Comparison of ENCODE assay signal across 11 cellular contexts in the genomic region with DNA sequence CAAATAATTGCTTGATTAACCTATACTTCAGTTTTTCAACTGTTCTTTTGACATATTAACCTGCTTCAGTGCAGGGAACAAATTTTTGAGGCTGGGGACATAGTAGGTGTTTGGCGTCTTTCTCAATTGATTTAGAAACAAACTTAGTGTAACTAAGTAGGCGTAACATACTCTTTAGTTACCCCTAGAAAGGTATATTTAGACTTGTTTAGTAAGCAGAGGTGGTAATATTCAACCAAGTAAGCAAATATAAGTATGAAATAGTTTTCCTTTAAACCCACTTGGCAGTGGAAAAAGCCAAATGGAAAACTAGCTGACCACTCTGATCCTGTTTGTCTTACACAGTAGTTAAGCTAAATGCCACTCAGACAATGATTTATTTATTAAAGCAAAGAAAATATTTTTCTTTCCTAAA.
DNase-seq lines count a peak whose midpoint lies in the region; ATAC-seq and TF ChIP-seq lines count a peak whose summit lies in the region.
"Had no signal": no experiment of that assay in that cellular context is flagged by ENCODE, and none has a peak within 500 bp of the region (broad histone marks: within the 10 kb centered on the region; RNA-seq: fewer than 3 reads in every experiment).

No MANE protein-coding gene starts in this region.

- peak overlapping the region; percentile 23 to 81 (median 72) for H3K27ac ChIP-seq in heart left ventricle
- H3K27ac ChIP-seq in SU-DHL-6 (ENCODE audit: low read depth, low read length), result peak overlapping the region; percentile 48
- H3K27ac ChIP-seq in layer of hippocampus (ENCODE audit: low read depth, low read length), result peak overlapping the region; percentile 60
- peak overlapping the region; percentile 28 to 83 (median 67) for H3K27ac ChIP-seq in tibial nerve

- peaks cover 9% of the 10 kb centered on the region; the same call in 1 of the 2 replicates for H4K20me1 ChIP-seq in SU-DHL-6 (ENCODE audit: low read depth, low read length)

- peak overlapping the region; percentile 5; the same call in 1 of the 2 replicates for H3K9ac ChIP-seq in SU-DHL-6 (ENCODE audit: low read length)

- H2AFZ ChIP-seq in SU-DHL-6 (ENCODE audit: low read depth, low read length, severe bottlenecking), result no peak overlapping the region

- H3K9me3 ChIP-seq in heart left ventricle, result no peaks in the 10 kb centered on the region
- H3K9me3 ChIP-seq in SU-DHL-6 (ENCODE audit: insufficient read depth, low read length), result no peaks in the 10 kb centered on the region
- H3K9me3 ChIP-seq in tibial nerve, result no peaks in the 10 kb centered on the region

- intact Hi-C loops in heart left ventricle (cut with DNase I), result loop anchor here in 4 of 10 donors (5.0 to 10.0 kb wide), 4 partner anchors 55 to 115 kb away; partner anchors contain the start of gene MBNL1 (in 1 of the 4)
- intact Hi-C loops in cardiac septum (cut with DNase I), result loop anchor here (5.0 kb wide), 1 partner anchor 50 kb away; no protein-coding TSS in a partner anchor

- H3K4me2 ChIP-seq in SU-DHL-6 (ENCODE audit: low read depth, low read length, poor library complexity, severe bottlenecking), result peak overlapping the region; percentile 95

- WGBS in heart left ventricle, 4 donors, result 62 to 80% (median 69%) methylated on average over 2 of the region's 2 CpGs
- WGBS in tibial nerve, 2 donors, result 73 to 79% methylated on average over 2 of the region's 2 CpGs

- TF ChIP-seq CTCF in heart left ventricle (IDR thresholded peaks at IDR 0.05) (no peak), SU-DHL-6 (IDR thresholded peaks at IDR 0.05; ENCODE audit: insufficient read depth, low read length, poor library complexity, severe bottlenecking) (no peak), tibial nerve (IDR thresholded peaks at IDR 0.05) (no peak)

- H3K4me1 ChIP-seq in heart left ventricle (peaks cover 14 to 98% (median 83%) of the 10 kb centered on the region in 12 donors), tibial nerve (peaks cover 0 to 83% (median 66%) of the 10 kb centered on the region in 4 donors)

- H3K36me3 ChIP-seq in heart left ventricle (peaks cover 0 to 12% (median 0%) of the 10 kb centered on the region in 9 donors), SU-DHL-6 (ENCODE audit: low read length) (peaks cover 4% of the 10 kb centered on the region), tibial nerve (peaks cover 0 to 11% (median 0%) of the 10 kb centered on the region in 3 donors)

- no peak for TF ChIP-seq POLR2A in heart left ventricle (IDR thresholded peaks at IDR 0.05)
- no peak for TF ChIP-seq POLR2A in tibial nerve (IDR thresholded peaks at IDR 0.05)

- DNase-seq in heart left ventricle, result no peak
- DNase-seq in cardiac septum (ENCODE audit: low spot score), result no peak
- no peak for DNase-seq in tibial nerve (ENCODE audit: low spot score in 2 of 2)
- no peak for DNase-seq in NCI-H146 treated with DMSO at 0.1 percent for 48 hours (lab: John Stamatoyannopoulos, UW; ENCODE audit: unreplicated experiment)
- DNase-seq in activated CD4-positive, alpha-beta T cell treated with anti-CD3 and anti-CD28 coated beads, Interleukin-2, amount 50 U/mL, for 4 hours, result no peak
- DNase-seq: COR-L47, cortex of kidney, SIG-M5 had no signal

- H3K4me3 ChIP-seq in heart left ventricle (peak overlapping the region in 10 of 12 donors; percentile 3 to 54 (median 36)), SU-DHL-6 (ENCODE audit: insufficient read depth, low read length, poor library complexity, severe bottlenecking) (no peak overlapping the region), tibial nerve (peak overlapping the region; percentile 0 to 40 (median 20))

- H3K9me2 ChIP-seq in SU-DHL-6 (replicated peaks; ENCODE audit: insufficient read depth, low read length), result no peaks in the 10 kb centered on the region

- no peaks in the 10 kb centered on the region for H3K27me3 ChIP-seq in heart left ventricle
- H3K27me3 ChIP-seq in SU-DHL-6 (ENCODE audit: low read length), result no peaks in the 10 kb centered on the region
- H3K27me3 ChIP-seq in layer of hippocampus (ENCODE audit: control insufficient read depth, insufficient read depth, low read length), result no peaks in the 10 kb centered on the region
- no peaks in the 10 kb centered on the region for H3K27me3 ChIP-seq in tibial nerve

- peaks cover 100% of the 10 kb centered on the region for H3K79me2 ChIP-seq in SU-DHL-6 (ENCODE audit: insufficient read depth, low read length)

- ATAC-seq in heart left ventricle, result no peak
- no peak for ATAC-seq in HG03469 (IDR thresholded peaks at IDR 0.05; ENCODE audit: unreplicated experiment)

- no peak for TF ChIP-seq EP300 in tibial nerve (IDR thresholded peaks at IDR 0.05)

- peaks cover 50% of the 10 kb centered on the region for H3F3A ChIP-seq in SU-DHL-6 (ENCODE audit: insufficient read depth)
